In the genomic region with DNA sequence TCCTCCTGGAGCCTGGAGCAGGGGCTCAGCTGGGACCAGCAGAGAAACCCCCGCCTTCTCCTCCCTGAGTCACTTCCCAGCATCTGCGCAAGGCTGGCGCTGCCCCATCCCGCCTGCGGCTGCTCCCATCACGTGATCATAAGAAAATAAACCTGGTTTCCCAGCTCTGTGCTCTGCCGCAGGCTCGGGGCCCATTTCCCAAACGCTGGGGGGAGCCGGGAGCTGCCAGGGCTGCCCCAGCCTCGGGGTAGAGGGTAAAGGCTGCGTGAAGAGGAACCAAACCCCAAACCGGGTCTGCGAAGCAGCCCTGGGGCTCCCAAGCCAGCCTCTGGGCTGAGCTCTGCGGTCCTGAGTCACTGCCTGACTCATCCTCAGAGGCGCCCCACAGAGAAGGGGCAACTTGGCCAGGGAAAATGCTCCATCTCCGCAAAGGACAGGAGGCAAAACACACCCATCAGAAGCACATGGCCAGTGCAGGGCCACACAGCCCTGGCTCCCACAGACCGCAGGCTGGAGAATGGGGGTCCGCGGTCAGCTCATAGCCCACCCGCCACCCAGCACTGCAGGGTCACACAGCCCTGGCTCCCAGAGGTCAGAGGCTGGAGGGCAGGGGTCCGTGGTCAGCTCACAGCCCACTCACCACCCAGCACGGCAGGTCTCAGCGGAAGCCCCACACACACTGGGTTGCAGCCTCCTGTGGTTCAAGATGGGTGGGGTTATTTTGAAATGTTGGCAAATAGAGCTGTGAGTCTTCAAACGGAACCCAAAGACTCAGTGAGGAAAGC, we compare ENCODE assay signal across 1 cellular context.
TF ChIP-seq lines count a peak whose summit lies in the region.

No MANE protein-coding gene starts in this region.

TF ChIP-seq in HEK293, 187 proteins besides CTCF, POLR2A, EP300 and RAD21 (continued from another document and continues in another):
- no peak for TF ChIP-seq ZNF658 (tag by site-specific recombination; IDR thresholded peaks at IDR 0.05)
- TF ChIP-seq ZNF19 (tag by site-specific recombination; IDR thresholded peaks at IDR 0.05; ENCODE audit: low read depth) = no peak
- TF ChIP-seq ZNF114 (tag by site-specific recombination; IDR thresholded peaks at IDR 0.05) = no peak
- TF ChIP-seq ZNF791 (tag by site-specific recombination; IDR thresholded peaks at IDR 0.05) = no peak
- peak; percentile 93 for TF ChIP-seq ZIC2 (tag by site-specific recombination; IDR thresholded peaks at IDR 0.05)
- TF ChIP-seq ZNF629 (tag by site-specific recombination; IDR thresholded peaks at IDR 0.05) = peak; percentile 80; the same call in 1 of the 2 replicates
- TF ChIP-seq ZNF555 (tag by site-specific recombination; conservative IDR thresholded peaks at IDR 0.05) = no peak
- TF ChIP-seq ZNF433 (tag by site-specific recombination; IDR thresholded peaks at IDR 0.05; ENCODE audit: low read depth) = no peak
- peak; percentile 44; the same call in 1 of the 2 replicates for TF ChIP-seq WT1 (tag by site-specific recombination; IDR thresholded peaks at IDR 0.05)
- TF ChIP-seq ZNF423 (tag by site-specific recombination; IDR thresholded peaks at IDR 0.05) = no peak
- peak; percentile 82 for TF ChIP-seq ZEB2 (tag by site-specific recombination; IDR thresholded peaks at IDR 0.05)
- no peak for TF ChIP-seq KLF7 (tag by site-specific recombination; IDR thresholded peaks at IDR 0.05; ENCODE audit: borderline replicate concordance)
- TF ChIP-seq, protein P1, sequence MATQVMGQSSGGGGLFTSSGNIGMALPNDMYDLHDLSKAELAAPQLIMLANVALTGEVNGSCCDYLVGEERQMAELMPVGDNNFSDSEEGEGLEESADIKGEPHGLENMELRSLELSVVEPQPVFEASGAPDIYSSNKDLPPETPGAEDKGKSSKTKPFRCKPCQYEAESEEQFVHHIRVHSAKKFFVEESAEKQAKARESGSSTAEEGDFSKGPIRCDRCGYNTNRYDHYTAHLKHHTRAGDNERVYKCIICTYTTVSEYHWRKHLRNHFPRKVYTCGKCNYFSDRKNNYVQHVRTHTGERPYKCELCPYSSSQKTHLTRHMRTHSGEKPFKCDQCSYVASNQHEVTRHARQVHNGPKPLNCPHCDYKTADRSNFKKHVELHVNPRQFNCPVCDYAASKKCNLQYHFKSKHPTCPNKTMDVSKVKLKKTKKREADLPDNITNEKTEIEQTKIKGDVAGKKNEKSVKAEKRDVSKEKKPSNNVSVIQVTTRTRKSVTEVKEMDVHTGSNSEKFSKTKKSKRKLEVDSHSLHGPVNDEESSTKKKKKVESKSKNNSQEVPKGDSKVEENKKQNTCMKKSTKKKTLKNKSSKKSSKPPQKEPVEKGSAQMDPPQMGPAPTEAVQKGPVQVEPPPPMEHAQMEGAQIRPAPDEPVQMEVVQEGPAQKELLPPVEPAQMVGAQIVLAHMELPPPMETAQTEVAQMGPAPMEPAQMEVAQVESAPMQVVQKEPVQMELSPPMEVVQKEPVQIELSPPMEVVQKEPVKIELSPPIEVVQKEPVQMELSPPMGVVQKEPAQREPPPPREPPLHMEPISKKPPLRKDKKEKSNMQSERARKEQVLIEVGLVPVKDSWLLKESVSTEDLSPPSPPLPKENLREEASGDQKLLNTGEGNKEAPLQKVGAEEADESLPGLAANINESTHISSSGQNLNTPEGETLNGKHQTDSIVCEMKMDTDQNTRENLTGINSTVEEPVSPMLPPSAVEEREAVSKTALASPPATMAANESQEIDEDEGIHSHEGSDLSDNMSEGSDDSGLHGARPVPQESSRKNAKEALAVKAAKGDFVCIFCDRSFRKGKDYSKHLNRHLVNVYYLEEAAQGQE (tag by site-specific recombination; IDR thresholded peaks at IDR 0.05) = no peak
- TF ChIP-seq ZNF394 (tag by site-specific recombination; IDR thresholded peaks at IDR 0.05; ENCODE audit: borderline replicate concordance) = peak; percentile 100
- TF ChIP-seq SETDB1 (IDR thresholded peaks at IDR 0.05; ENCODE audit: insufficient read length, low read length) = no peak
- TF ChIP-seq ZNF521 (tag by site-specific recombination; IDR thresholded peaks at IDR 0.05) = no peak
- TF ChIP-seq ZNF596 (tag by site-specific recombination; IDR thresholded peaks at IDR 0.05) = no peak
- TF ChIP-seq ZNF23 (tag by site-specific recombination; IDR thresholded peaks at IDR 0.05; ENCODE audit: borderline replicate concordance) = no peak
- TF ChIP-seq ZBTB17 (tag by site-specific recombination; IDR thresholded peaks at IDR 0.05) = peak; percentile 95
- no peak for TF ChIP-seq ZNF624 (tag by site-specific recombination; IDR thresholded peaks at IDR 0.05)
- TF ChIP-seq, protein P2, sequence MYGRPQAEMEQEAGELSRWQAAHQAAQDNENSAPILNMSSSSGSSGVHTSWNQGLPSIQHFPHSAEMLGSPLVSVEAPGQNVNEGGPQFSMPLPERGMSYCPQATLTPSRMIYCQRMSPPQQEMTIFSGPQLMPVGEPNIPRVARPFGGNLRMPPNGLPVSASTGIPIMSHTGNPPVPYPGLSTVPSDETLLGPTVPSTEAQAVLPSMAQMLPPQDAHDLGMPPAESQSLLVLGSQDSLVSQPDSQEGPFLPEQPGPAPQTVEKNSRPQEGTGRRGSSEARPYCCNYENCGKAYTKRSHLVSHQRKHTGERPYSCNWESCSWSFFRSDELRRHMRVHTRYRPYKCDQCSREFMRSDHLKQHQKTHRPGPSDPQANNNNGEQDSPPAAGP (tag by site-specific recombination; IDR thresholded peaks at IDR 0.05) = peak; percentile 73
- TF ChIP-seq ZSCAN23 (tag by site-specific recombination; IDR thresholded peaks at IDR 0.05) = 0 out of 2 replicates have a peak, but pooled peaks have one; percentile 39
- TF ChIP-seq, protein P3, sequence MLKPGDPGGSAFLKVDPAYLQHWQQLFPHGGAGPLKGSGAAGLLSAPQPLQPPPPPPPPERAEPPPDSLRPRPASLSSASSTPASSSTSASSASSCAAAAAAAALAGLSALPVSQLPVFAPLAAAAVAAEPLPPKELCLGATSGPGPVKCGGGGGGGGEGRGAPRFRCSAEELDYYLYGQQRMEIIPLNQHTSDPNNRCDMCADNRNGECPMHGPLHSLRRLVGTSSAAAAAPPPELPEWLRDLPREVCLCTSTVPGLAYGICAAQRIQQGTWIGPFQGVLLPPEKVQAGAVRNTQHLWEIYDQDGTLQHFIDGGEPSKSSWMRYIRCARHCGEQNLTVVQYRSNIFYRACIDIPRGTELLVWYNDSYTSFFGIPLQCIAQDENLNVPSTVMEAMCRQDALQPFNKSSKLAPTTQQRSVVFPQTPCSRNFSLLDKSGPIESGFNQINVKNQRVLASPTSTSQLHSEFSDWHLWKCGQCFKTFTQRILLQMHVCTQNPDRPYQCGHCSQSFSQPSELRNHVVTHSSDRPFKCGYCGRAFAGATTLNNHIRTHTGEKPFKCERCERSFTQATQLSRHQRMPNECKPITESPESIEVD (tag by site-specific recombination; IDR thresholded peaks at IDR 0.05) = no peak
- no peak for TF ChIP-seq ZNF10 (tag by site-specific recombination; IDR thresholded peaks at IDR 0.05)
- TF ChIP-seq, protein P4, sequence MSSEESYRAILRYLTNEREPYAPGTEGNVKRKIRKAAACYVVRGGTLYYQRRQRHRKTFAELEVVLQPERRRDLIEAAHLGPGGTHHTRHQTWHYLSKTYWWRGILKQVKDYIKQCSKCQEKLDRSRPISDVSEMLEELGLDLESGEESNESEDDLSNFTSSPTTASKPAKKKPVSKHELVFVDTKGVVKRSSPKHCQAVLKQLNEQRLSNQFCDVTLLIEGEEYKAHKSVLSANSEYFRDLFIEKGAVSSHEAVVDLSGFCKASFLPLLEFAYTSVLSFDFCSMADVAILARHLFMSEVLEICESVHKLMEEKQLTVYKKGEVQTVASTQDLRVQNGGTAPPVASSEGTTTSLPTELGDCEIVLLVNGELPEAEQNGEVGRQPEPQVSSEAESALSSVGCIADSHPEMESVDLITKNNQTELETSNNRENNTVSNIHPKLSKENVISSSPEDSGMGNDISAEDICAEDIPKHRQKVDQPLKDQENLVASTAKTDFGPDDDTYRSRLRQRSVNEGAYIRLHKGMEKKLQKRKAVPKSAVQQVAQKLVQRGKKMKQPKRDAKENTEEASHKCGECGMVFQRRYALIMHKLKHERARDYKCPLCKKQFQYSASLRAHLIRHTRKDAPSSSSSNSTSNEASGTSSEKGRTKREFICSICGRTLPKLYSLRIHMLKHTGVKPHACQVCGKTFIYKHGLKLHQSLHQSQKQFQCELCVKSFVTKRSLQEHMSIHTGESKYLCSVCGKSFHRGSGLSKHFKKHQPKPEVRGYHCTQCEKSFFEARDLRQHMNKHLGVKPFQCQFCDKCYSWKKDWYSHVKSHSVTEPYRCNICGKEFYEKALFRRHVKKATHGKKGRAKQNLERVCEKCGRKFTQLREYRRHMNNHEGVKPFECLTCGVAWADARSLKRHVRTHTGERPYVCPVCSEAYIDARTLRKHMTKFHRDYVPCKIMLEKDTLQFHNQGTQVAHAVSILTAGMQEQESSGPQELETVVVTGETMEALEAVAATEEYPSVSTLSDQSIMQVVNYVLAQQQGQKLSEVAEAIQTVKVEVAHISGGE (tag by site-specific recombination; conservative IDR thresholded peaks at IDR 0.05; ENCODE audit: low read depth) = no peak
- TF ChIP-seq ZNF366 (tag by site-specific recombination; conservative IDR thresholded peaks at IDR 0.05) = peak; percentile 64
- no peak for TF ChIP-seq ZNF664 (tag by site-specific recombination; IDR thresholded peaks at IDR 0.05)
- TF ChIP-seq REPIN1 (tag by site-specific recombination; IDR thresholded peaks at IDR 0.05; ENCODE audit: low read depth) = no peak
- TF ChIP-seq KLF10 (tag by site-specific recombination; IDR thresholded peaks at IDR 0.05) = 0 out of 2 replicates have a peak, but pooled peaks have one; percentile 69
- no peak for TF ChIP-seq ZNF248 (tag by site-specific recombination; IDR thresholded peaks at IDR 0.05)
- no peak for TF ChIP-seq SALL2 (tag by site-specific recombination; IDR thresholded peaks at IDR 0.05; ENCODE audit: borderline replicate concordance)
- TF ChIP-seq, protein P5, sequence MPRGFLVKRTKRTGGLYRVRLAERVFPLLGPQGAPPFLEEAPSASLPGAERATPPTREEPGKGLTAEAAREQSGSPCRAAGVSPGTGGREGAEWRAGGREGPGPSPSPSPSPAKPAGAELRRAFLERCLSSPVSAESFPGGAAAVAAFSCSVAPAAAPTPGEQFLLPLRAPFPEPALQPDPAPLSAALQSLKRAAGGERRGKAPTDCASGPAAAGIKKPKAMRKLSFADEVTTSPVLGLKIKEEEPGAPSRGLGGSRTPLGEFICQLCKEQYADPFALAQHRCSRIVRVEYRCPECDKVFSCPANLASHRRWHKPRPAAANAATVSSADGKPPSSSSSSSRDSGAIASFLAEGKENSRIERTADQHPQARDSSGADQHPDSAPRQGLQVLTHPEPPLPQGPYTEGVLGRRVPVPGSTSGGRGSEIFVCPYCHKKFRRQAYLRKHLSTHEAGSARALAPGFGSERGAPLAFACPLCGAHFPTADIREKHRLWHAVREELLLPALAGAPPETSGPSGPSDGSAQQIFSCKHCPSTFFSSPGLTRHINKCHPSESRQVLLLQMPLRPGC (tag by site-specific recombination; IDR thresholded peaks at IDR 0.05) = peak; percentile 66
- TF ChIP-seq, protein P6, sequence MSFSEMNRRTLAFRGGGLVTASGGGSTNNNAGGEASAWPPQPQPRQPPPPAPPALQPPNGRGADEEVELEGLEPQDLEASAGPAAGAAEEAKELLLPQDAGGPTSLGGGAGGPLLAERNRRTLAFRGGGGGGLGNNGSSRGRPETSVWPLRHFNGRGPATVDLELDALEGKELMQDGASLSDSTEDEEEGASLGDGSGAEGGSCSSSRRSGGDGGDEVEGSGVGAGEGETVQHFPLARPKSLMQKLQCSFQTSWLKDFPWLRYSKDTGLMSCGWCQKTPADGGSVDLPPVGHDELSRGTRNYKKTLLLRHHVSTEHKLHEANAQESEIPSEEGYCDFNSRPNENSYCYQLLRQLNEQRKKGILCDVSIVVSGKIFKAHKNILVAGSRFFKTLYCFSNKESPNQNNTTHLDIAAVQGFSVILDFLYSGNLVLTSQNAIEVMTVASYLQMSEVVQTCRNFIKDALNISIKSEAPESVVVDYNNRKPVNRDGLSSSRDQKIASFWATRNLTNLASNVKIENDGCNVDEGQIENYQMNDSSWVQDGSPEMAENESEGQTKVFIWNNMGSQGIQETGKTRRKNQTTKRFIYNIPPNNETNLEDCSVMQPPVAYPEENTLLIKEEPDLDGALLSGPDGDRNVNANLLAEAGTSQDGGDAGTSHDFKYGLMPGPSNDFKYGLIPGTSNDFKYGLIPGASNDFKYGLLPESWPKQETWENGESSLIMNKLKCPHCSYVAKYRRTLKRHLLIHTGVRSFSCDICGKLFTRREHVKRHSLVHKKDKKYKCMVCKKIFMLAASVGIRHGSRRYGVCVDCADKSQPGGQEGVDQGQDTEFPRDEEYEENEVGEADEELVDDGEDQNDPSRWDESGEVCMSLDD (tag by site-specific recombination; IDR thresholded peaks at IDR 0.05) = peak; percentile 82
- TF ChIP-seq ZBTB7A (tag by site-specific recombination; IDR thresholded peaks at IDR 0.05; ENCODE audit: low read depth) = no peak
- no peak for TF ChIP-seq ZNF677 (tag by site-specific recombination; IDR thresholded peaks at IDR 0.05)
- no peak for TF ChIP-seq ZNF292 (tag by site-specific recombination; IDR thresholded peaks at IDR 0.05; ENCODE audit: borderline replicate concordance, low read depth)
- no peak for TF ChIP-seq ZSCAN16 (tag by site-specific recombination; IDR thresholded peaks at IDR 0.05)
- no peak for TF ChIP-seq ZNF529 (tag by site-specific recombination; IDR thresholded peaks at IDR 0.05; ENCODE audit: insufficient replicate concordance)
- peak; percentile 87; the same call in 1 of the 2 replicates for TF ChIP-seq ZNF561 (tag by site-specific recombination; IDR thresholded peaks at IDR 0.05; ENCODE audit: borderline replicate concordance)
- TF ChIP-seq SCRT1 (tag by site-specific recombination; IDR thresholded peaks at IDR 0.05; ENCODE audit: borderline replicate concordance) = no peak
- TF ChIP-seq ZNF777 (tag by site-specific recombination; IDR thresholded peaks at IDR 0.05; ENCODE audit: borderline replicate concordance) = no peak
- TF ChIP-seq ZBTB8A (tag by site-specific recombination; IDR thresholded peaks at IDR 0.05) = peak; percentile 87
- TF ChIP-seq ZXDB (tag by site-specific recombination; IDR thresholded peaks at IDR 0.05) = no peak
- no peak for TF ChIP-seq ZNF544 (tag by site-specific recombination; IDR thresholded peaks at IDR 0.05)
- peak; percentile 48; the same call in 1 of the 2 replicates for TF ChIP-seq ZNF76 (tag by site-specific recombination; IDR thresholded peaks at IDR 0.05; ENCODE audit: borderline replicate concordance, low read depth)
- TF ChIP-seq ZNF510 (tag by site-specific recombination; IDR thresholded peaks at IDR 0.05; ENCODE audit: insufficient replicate concordance) = no peak
- TF ChIP-seq, protein P7, sequence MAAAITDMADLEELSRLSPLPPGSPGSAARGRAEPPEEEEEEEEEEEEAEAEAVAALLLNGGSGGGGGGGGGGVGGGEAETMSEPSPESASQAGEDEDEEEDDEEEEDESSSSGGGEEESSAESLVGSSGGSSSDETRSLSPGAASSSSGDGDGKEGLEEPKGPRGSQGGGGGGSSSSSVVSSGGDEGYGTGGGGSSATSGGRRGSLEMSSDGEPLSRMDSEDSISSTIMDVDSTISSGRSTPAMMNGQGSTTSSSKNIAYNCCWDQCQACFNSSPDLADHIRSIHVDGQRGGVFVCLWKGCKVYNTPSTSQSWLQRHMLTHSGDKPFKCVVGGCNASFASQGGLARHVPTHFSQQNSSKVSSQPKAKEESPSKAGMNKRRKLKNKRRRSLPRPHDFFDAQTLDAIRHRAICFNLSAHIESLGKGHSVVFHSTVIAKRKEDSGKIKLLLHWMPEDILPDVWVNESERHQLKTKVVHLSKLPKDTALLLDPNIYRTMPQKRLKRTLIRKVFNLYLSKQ (tag by site-specific recombination; IDR thresholded peaks at IDR 0.05; ENCODE audit: borderline replicate concordance) = no peak
